8 cellular contexts compared by ENCODE assay signal in genomic region chr1:145927916-145928647, GRCh38. TPM values are rescaled to one million over a fixed set of nuclear protein-coding genes. Genes with fewer than 3 reads are reported as not detected.
A peak's percentile ranks its signal among the peaks of the same experiment; 100 is the strongest.
DNase-seq lines count a peak whose midpoint lies in the region; ATAC-seq, FAIRE-seq and TF ChIP-seq lines count a peak whose summit lies in the region.

No MANE protein-coding gene starts in this region.

- H3K4me1 Mint-ChIP-seq in activated CD8-positive, alpha-beta T cell treated with anti-CD3 and anti-CD28 coated beads for 36 hours (ENCODE audit: low read depth): peaks cover 29% of the 10 kb centered on the region

- intact Hi-C loops in activated CD8-positive, alpha-beta T cell treated with anti-CD3 and anti-CD28 coated beads for 36 hours (cut with micrococcal nuclease): loop anchor here (5.0 kb wide), 1 partner anchor 34 kb away; the partner anchor contains the start of genes ANKRD34A and POLR3GL
- intact Hi-C loops in kidney (cut with DNase I): no loop called here

- H3K4me3 Mint-ChIP-seq in activated CD8-positive, alpha-beta T cell treated with anti-CD3 and anti-CD28 coated beads for 36 hours: no peak overlapping the region

- no peak for ATAC-seq in activated CD8-positive, alpha-beta T cell treated with anti-CD3 and anti-CD28 coated beads for 36 hours
- ATAC-seq in GM18519 (IDR thresholded peaks at IDR 0.05; ENCODE audit: low FRiP score, unreplicated experiment): no peak
- ATAC-seq in GM19467 (IDR thresholded peaks at IDR 0.05; ENCODE audit: unreplicated experiment): no peak

- peak overlapping the region; percentile 95 to 99 for H3K9ac ChIP-seq in kidney (ENCODE audit: low read length in 2 of 2)

- H3K9me3 ChIP-seq in kidney (ENCODE audit: control insufficient read depth in 1 of 2, low read length in 2 of 2): no peaks in the 10 kb centered on the region

- POLR2A ChIA-PET in activated CD8-positive, alpha-beta T cell treated with anti-CD3 and anti-CD28 coated beads for 36 hours (lab: Charles Lee): interaction anchor here (0.6 to 8.6 kb wide), 28 partner anchors 9 to 124 kb away, joined by 3 to 160 read pairs (median 6); partner anchors contain the start of genes ANKRD34A, ITGA10, LIX1L and NUDT17

- H3K27ac ChIP-seq in kidney (ENCODE audit: low read depth in 2 of 2, low read length in 2 of 2) (peak overlapping the region; percentile 96 to 99), temporal lobe (ENCODE audit: low read depth, low read length) (peak overlapping the region; percentile 98)

- peaks cover 6% of the 10 kb centered on the region in 2 donors for H3K4me1 ChIP-seq in kidney (ENCODE audit: control insufficient read depth in 1 of 2, insufficient read depth in 1 of 2, low read depth in 1 of 2, low read length in 2 of 2)

- H3K27me3 Mint-ChIP-seq in activated CD8-positive, alpha-beta T cell treated with anti-CD3 and anti-CD28 coated beads for 36 hours: no peaks in the 10 kb centered on the region

- peak; percentile 27 for DNase-seq in activated CD4-positive, alpha-beta T cell treated with anti-CD3 and anti-CD28 coated beads for 48 hours
- DNase-seq in activated CD4-positive, alpha-beta T cell treated with anti-CD3 and anti-CD28 coated beads for 1 hour: no peak
- peak; percentile 24 for DNase-seq in activated CD8-positive, alpha-beta T cell treated with anti-CD3 and anti-CD28 coated beads for 36 hours
- DNase-seq in kidney: no peak
- DNase-seq in globus pallidus (ENCODE audit: low spot score): no peak

- H3K27ac Mint-ChIP-seq in activated CD8-positive, alpha-beta T cell treated with anti-CD3 and anti-CD28 coated beads for 36 hours: no peak overlapping the region

- H3K36me3 Mint-ChIP-seq in activated CD8-positive, alpha-beta T cell treated with anti-CD3 and anti-CD28 coated beads for 36 hours (ENCODE audit: low read depth): peaks cover 15% of the 10 kb centered on the region

- CTCF ChIA-PET in activated CD8-positive, alpha-beta T cell treated with anti-CD3 and anti-CD28 coated beads for 36 hours (lab: Charles Lee): interaction anchor here (0.7 to 2.3 kb wide), 18 partner anchors 8 to 104 kb away, joined by 3 to 19 read pairs (median 5); partner anchors contain the start of genes ANKRD34A, ITGA10, LIX1L and NUDT17

- peaks cover 3 to 6% of the 10 kb centered on the region in 2 donors for H3K36me3 ChIP-seq in kidney (ENCODE audit: control insufficient read depth in 1 of 2, insufficient read depth in 2 of 2, low read length in 2 of 2)

- H3K9me3 Mint-ChIP-seq in activated CD8-positive, alpha-beta T cell treated with anti-CD3 and anti-CD28 coated beads for 36 hours: no peaks in the 10 kb centered on the region

- no peak for TF ChIP-seq CTCF in activated CD8-positive, alpha-beta T cell treated with anti-CD3 and anti-CD28 coated beads for 36 hours (IDR thresholded peaks at IDR 0.05)
- TF ChIP-seq CTCF in kidney (IDR thresholded peaks at IDR 0.05; ENCODE audit: borderline replicate concordance, extremely low read depth, insufficient read depth): no peak

- FAIRE-seq in kidney (lab: Jason Lieb, UNC): no peak

- peak overlapping the region; percentile 82 to 94 for H3K4me3 ChIP-seq in kidney (ENCODE audit: low read length in 2 of 2)

RNA-seq across cellular contexts. Expression of gene RBM8A, which starts 0.8 kb away (rescaled TPM):
- 100 to 1,000 TPM; 261 to 269 TPM for total RNA-seq in activated CD8-positive, alpha-beta T cell treated with anti-CD3 and anti-CD28 coated beads for 36 hours
- 131 TPM for total RNA-seq in kidney
- polyA plus RNA-seq in kidney (ENCODE audit: insufficient read depth, low read depth, low replicate concordance): 105 TPM
- total RNA-seq in temporal lobe: 71.3 TPM

RNA-seq across cellular contexts. Expression of gene PEX11B, which starts 9.6 kb away (rescaled TPM):
- total RNA-seq in activated CD8-positive, alpha-beta T cell treated with anti-CD3 and anti-CD28 coated beads for 36 hours: 10 to 100 TPM; 25.8 to 26.3 TPM
- total RNA-seq in kidney (35.7 TPM), temporal lobe (32.5 TPM)
- polyA plus RNA-seq in kidney (ENCODE audit: insufficient read depth, low read depth, low replicate concordance): 50.5 TPM

RNA-seq across cellular contexts. Expression of gene ITGA10, which starts 18.2 kb away (rescaled TPM):
- 1 to 10 TPM; 1.3 to 1.4 TPM for total RNA-seq in activated CD8-positive, alpha-beta T cell treated with anti-CD3 and anti-CD28 coated beads for 36 hours
- total RNA-seq in kidney (11.0 TPM), temporal lobe (0.49 TPM)
- polyA plus RNA-seq in kidney (ENCODE audit: insufficient read depth, low read depth, low replicate concordance): 0.54 TPM

RNA-seq across cellular contexts. Expression of gene LIX1L, which starts 29.7 kb away (rescaled TPM):
- total RNA-seq in activated CD8-positive, alpha-beta T cell treated with anti-CD3 and anti-CD28 coated beads for 36 hours: 10 to 100 TPM; 41.5 to 43.6 TPM
- total RNA-seq in kidney: 27.8 TPM
- polyA plus RNA-seq in kidney (ENCODE audit: insufficient read depth, low read depth, low replicate concordance): 10.0 TPM
- 22.4 TPM for total RNA-seq in temporal lobe

RNA-seq across cellular contexts. Expression of gene ANKRD34A, which starts 36.3 kb away (rescaled TPM):
- total RNA-seq in activated CD8-positive, alpha-beta T cell treated with anti-CD3 and anti-CD28 coated beads for 36 hours: 1 to 10 TPM; 6.6 to 7.7 TPM
- 0.76 TPM for total RNA-seq in kidney
- polyA plus RNA-seq in kidney (ENCODE audit: insufficient read depth, low read depth, low replicate concordance): 0.37 TPM
- total RNA-seq in temporal lobe: 1.7 TPM

Comparison
In these comparisons a context has a peak if more than half of its experiments do, and no peak if none do; other contexts are left out.
1. DNase-seq: peak in activated CD4-positive, alpha-beta T cell treated with anti-CD3 and anti-CD28 coated beads for 48 hours (single experiment) and activated CD8-positive, alpha-beta T cell treated with anti-CD3 and anti-CD28 coated beads for 36 hours (single experiment); none in activated CD4-positive, alpha-beta T cell treated with anti-CD3 and anti-CD28 coated beads for 1 hour (single experiment), kidney (single experiment) and globus pallidus (single experiment).